ENCODE assay signal across 1 cellular context in genomic region chr10:97889461-97890265, GRCh38.
TF ChIP-seq lines count a peak whose summit lies in the region.

No MANE protein-coding gene starts in this region.

TF ChIP-seq in SK-N-SH treated with all-trans-retinoic acid at 6 μM for 48 hours, 23 proteins besides CTCF, POLR2A, EP300 and RAD21 (continued from another document):
- TF ChIP-seq CREB5 (CRISPR knock-in tag; IDR thresholded peaks at IDR 0.05; ENCODE audit: low read depth) (no peak), PPARA (CRISPR knock-in tag; IDR thresholded peaks at IDR 0.05; ENCODE audit: borderline replicate concordance) (no peak), OSR1 (CRISPR knock-in tag; IDR thresholded peaks at IDR 0.05) (no peak)
